1 cellular context compared by ENCODE assay signal in genomic region chr1:40901886-40902633, GRCh38.
TF ChIP-seq lines count a peak whose summit lies in the region.

No MANE protein-coding gene starts in this region.

TF ChIP-seq in H1, 55 proteins besides CTCF, POLR2A, EP300 and RAD21 (continued from another document):
- no peak for TF ChIP-seq MAFK (IDR thresholded peaks at IDR 0.05; ENCODE audit: low read depth, low read length)
- TF ChIP-seq, protein P1, sequence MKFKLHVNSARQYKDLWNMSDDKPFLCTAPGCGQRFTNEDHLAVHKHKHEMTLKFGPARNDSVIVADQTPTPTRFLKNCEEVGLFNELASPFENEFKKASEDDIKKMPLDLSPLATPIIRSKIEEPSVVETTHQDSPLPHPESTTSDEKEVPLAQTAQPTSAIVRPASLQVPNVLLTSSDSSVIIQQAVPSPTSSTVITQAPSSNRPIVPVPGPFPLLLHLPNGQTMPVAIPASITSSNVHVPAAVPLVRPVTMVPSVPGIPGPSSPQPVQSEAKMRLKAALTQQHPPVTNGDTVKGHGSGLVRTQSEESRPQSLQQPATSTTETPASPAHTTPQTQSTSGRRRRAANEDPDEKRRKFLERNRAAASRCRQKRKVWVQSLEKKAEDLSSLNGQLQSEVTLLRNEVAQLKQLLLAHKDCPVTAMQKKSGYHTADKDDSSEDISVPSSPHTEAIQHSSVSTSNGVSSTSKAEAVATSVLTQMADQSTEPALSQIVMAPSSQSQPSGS (IDR thresholded peaks at IDR 0.05; ENCODE audit: low read length): no peak
- TF ChIP-seq KDM1A (IDR thresholded peaks at IDR 0.05; ENCODE audit: borderline replicate concordance, low read length): no peak
- TF ChIP-seq SIX5 (IDR thresholded peaks at IDR 0.05; ENCODE audit: low read depth, low read length): no peak
- TF ChIP-seq CHD1 (IDR thresholded peaks at IDR 0.05; ENCODE audit: low read depth, low read length): no peak
- no peak for TF ChIP-seq ZNF274 (IDR thresholded peaks at IDR 0.05; ENCODE audit: borderline replicate concordance, extremely low read depth, low read length)
- no peak for TF ChIP-seq ATF3 (IDR thresholded peaks at IDR 0.05; ENCODE audit: insufficient read depth, low read depth, low read length)
- no peak for TF ChIP-seq TCF12 (IDR thresholded peaks at IDR 0.05; ENCODE audit: low read depth, low read length)
- no peak for TF ChIP-seq E2F6 (IDR thresholded peaks at IDR 0.05)
TF ChIP-seq in H1: peak in this region for 0.
